Comparison of ENCODE assay signal across 1 cellular context in the genomic region with DNA sequence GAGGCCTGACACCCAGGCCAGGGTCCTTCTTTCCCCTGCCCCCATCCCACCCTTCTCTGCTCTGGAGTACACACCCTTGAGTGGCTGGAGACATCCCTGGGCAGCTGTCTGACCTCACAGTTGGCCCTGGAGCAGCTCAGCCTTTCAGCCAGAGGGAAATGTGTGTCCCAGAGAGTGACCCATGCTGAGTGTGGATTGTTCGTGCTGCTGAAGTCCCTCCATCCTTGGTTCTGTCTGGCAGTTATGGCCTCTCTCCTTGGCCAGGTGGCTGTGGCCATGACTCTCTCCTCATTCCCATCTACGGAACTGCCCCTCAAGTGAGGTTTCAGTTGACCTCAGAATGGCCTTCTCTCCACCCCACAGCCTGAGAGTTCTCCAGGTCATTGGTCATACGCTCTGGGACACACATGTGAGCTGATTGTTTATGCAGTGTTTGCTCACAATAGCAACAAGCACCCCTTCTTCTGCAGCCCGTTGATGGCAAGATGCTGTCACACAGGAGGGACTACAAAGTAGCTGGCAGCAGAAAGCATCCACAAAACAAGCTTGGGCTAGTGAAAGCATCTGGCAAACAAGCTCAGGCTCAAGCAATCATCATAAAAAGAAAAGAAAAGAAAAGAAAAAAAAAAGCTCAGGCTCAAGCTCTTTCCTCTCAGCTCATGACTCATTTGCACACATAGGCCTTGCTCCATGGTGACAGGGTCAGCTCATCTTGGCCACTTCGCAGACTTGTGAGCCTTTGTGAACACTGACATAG.
TF ChIP-seq lines count a peak whose summit lies in the region.

No MANE protein-coding gene starts in this region.

TF ChIP-seq in IMR-90, 13 proteins besides CTCF, POLR2A, EP300 and RAD21 (continued from another document):
- TF ChIP-seq CHD1 (IDR thresholded peaks at IDR 0.05; ENCODE audit: low read depth, low read length) (no peak), MAFK (IDR thresholded peaks at IDR 0.05; ENCODE audit: low read depth, low read length) (no peak), SMC3 (IDR thresholded peaks at IDR 0.05; ENCODE audit: low read depth, low read length) (no peak), MAZ (IDR thresholded peaks at IDR 0.05; ENCODE audit: borderline replicate concordance, low read depth, low read length) (no peak), RFX5 (IDR thresholded peaks at IDR 0.05; ENCODE audit: low read depth, low read length) (no peak), NFE2L2 (IDR thresholded peaks at IDR 0.05; ENCODE audit: low read depth, low read length) (no peak), CEBPB (IDR thresholded peaks at IDR 0.05; ENCODE audit: low read depth, low read length) (no peak), BHLHE40 (IDR thresholded peaks at IDR 0.05; ENCODE audit: low read depth, low read length) (no peak), MXI1 (IDR thresholded peaks at IDR 0.05; ENCODE audit: borderline replicate concordance, low read depth, low read length) (no peak), FOS (IDR thresholded peaks at IDR 0.05; ENCODE audit: low read depth, low read length) (no peak)
- TF ChIP-seq, protein P1, sequence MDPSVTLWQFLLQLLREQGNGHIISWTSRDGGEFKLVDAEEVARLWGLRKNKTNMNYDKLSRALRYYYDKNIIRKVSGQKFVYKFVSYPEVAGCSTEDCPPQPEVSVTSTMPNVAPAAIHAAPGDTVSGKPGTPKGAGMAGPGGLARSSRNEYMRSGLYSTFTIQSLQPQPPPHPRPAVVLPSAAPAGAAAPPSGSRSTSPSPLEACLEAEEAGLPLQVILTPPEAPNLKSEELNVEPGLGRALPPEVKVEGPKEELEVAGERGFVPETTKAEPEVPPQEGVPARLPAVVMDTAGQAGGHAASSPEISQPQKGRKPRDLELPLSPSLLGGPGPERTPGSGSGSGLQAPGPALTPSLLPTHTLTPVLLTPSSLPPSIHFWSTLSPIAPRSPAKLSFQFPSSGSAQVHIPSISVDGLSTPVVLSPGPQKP (IDR thresholded peaks at IDR 0.05; ENCODE audit: borderline replicate concordance, low read depth, low read length): no peak
- TF ChIP-seq, protein P2, sequence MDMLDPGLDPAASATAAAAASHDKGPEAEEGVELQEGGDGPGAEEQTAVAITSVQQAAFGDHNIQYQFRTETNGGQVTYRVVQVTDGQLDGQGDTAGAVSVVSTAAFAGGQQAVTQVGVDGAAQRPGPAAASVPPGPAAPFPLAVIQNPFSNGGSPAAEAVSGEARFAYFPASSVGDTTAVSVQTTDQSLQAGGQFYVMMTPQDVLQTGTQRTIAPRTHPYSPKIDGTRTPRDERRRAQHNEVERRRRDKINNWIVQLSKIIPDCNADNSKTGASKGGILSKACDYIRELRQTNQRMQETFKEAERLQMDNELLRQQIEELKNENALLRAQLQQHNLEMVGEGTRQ (IDR thresholded peaks at IDR 0.05; ENCODE audit: low read depth, low read length): no peak
